8 cellular contexts compared by ENCODE assay signal in genomic region chr2:234951386-234952269, GRCh38. TPM values are rescaled to one million over a fixed set of nuclear protein-coding genes. Genes with fewer than 3 reads are reported as not detected.
DNase-seq lines count a peak whose midpoint lies in the region; ATAC-seq and TF ChIP-seq lines count a peak whose summit lies in the region.

SH3BP4 (plus strand) TSS chr2:234952017; CDS start chr2:235035003, 82,986 bp downstream.

- no peak for TF ChIP-seq CTCF in epithelial cell of proximal tubule (conservative IDR thresholded peaks at IDR 0.05; ENCODE audit: low read depth, low read length)

- H3K4me3 Mint-ChIP-seq in activated CD8-positive, alpha-beta T cell treated with anti-CD3 and anti-CD28 coated beads, Interleukin-2, amount 10 ng/mL, durations not matched to agents 7 days and 5 days = peak within 1 kb of the TSS; percentile 67

- POLR2A ChIA-PET in activated CD8-positive, alpha-beta T cell treated with anti-CD3 and anti-CD28 coated beads, Interleukin-2, amount 10 ng/mL, durations not matched to agents 7 days and 5 days (lab: Charles Lee) = no interaction called here

- H3K4me3 ChIP-seq in epithelial cell of proximal tubule (ENCODE audit: low read depth, low read length) = peak within 1 kb of the TSS; percentile 81

- peak; percentile 96 for DNase-seq in D341Med (ENCODE audit: low spot score)
- peak; percentile 76 for DNase-seq in NCI-H146 (lab: John Stamatoyannopoulos, UW)
- DNase-seq in activated CD8-positive, alpha-beta T cell treated with anti-CD3 and anti-CD28 coated beads, Interleukin-2, amount 10 ng/mL, durations not matched to agents 7 days and 5 days = peak; percentile 37
- DNase-seq in epithelial cell of proximal tubule (ENCODE audit: low read depth) = no peak
- DNase-seq in mesenteric fat pad (ENCODE audit: low spot score) = peak; percentile 93
- DNase-seq in stimulated activated CD8-positive, alpha-beta memory T cell treated with anti-CD3 and anti-CD28 coated beads, Interleukin-4, amount 100 ng/mL, for 48 hours = peak; percentile 70

- no peaks in the 10 kb centered on the region for H3K9me3 Mint-ChIP-seq in activated CD8-positive, alpha-beta T cell treated with anti-CD3 and anti-CD28 coated beads, Interleukin-2, amount 10 ng/mL, durations not matched to agents 7 days and 5 days (ENCODE audit: insufficient read depth)

- no peaks in the 10 kb centered on the region for H3K36me3 Mint-ChIP-seq in activated CD8-positive, alpha-beta T cell treated with anti-CD3 and anti-CD28 coated beads, Interleukin-2, amount 10 ng/mL, durations not matched to agents 7 days and 5 days (ENCODE audit: low read depth)

- CTCF ChIA-PET in activated CD8-positive, alpha-beta T cell treated with anti-CD3 and anti-CD28 coated beads, Interleukin-2, amount 10 ng/mL, durations not matched to agents 7 days and 5 days (lab: Charles Lee) = no interaction called here

- ATAC-seq in activated CD8-positive, alpha-beta T cell treated with anti-CD3 and anti-CD28 coated beads, Interleukin-2, amount 10 ng/mL, durations not matched to agents 7 days and 5 days = peak; percentile 62
- ATAC-seq in HG02610 (IDR thresholded peaks at IDR 0.05; ENCODE audit: unreplicated experiment) = no peak
- ATAC-seq in GM18498 (IDR thresholded peaks at IDR 0.05; ENCODE audit: unreplicated experiment) = no peak

- peaks cover 58% of the 10 kb centered on the region for H3K27me3 Mint-ChIP-seq in activated CD8-positive, alpha-beta T cell treated with anti-CD3 and anti-CD28 coated beads, Interleukin-2, amount 10 ng/mL, durations not matched to agents 7 days and 5 days (ENCODE audit: low read depth)

- H3K4me1 Mint-ChIP-seq in activated CD8-positive, alpha-beta T cell treated with anti-CD3 and anti-CD28 coated beads, Interleukin-2, amount 10 ng/mL, durations not matched to agents 7 days and 5 days (ENCODE audit: low read depth) = peaks cover 2% of the 10 kb centered on the region

- H3K27ac Mint-ChIP-seq in activated CD8-positive, alpha-beta T cell treated with anti-CD3 and anti-CD28 coated beads, Interleukin-2, amount 10 ng/mL, durations not matched to agents 7 days and 5 days = no peak within 1 kb of the TSS

RNA-seq across cellular contexts. Expression of gene SH3BP4, which starts in this region (rescaled TPM):
- not detected for total RNA-seq in activated CD8-positive, alpha-beta T cell treated with anti-CD3 and anti-CD28 coated beads, Interleukin-2, amount 10 ng/mL, durations not matched to agents 7 days and 5 days
- total RNA-seq in epithelial cell of proximal tubule (64.0 and 67.6 TPM in 2 replicates), mesenteric fat pad (20.5 TPM)

Comparison
In these comparisons a context has a peak if more than half of its experiments do, and no peak if none do; other contexts are left out.
1. RNA of gene SH3BP4 (total RNA-seq): 64.0 to 67.6 TPM in epithelial cell of proximal tubule and 20.5 TPM in mesenteric fat pad (single experiment); not detected in activated CD8-positive, alpha-beta T cell treated with anti-CD3 and anti-CD28 coated beads, Interleukin-2, amount 10 ng/mL, durations not matched to agents 7 days and 5 days; every median in the first group is over 10 times any median in the second.
2. Peak in DNase-seq and ATAC-seq in activated CD8-positive, alpha-beta T cell treated with anti-CD3 and anti-CD28 coated beads, Interleukin-2, amount 10 ng/mL, durations not matched to agents 7 days and 5 days; RNA of the gene not detected or under 1 TPM.